9 cellular contexts compared by ENCODE assay signal in genomic region chr2:168454737-168455691, GRCh38. TPM values are rescaled to one million over a fixed set of nuclear protein-coding genes. Genes with fewer than 3 reads are reported as not detected.
DNase-seq lines count a peak whose midpoint lies in the region; ATAC-seq and TF ChIP-seq lines count a peak whose summit lies in the region.
"Had no signal": no experiment of that assay in that cellular context is flagged by ENCODE, and none has a peak within 500 bp of the region (broad histone marks: within the 10 kb centered on the region; RNA-seq: fewer than 3 reads in every experiment).

No MANE protein-coding gene starts in this region.

- H3K9me3 ChIP-seq in Caco-2 (peaks cover 4% of the 10 kb centered on the region), ovary (no peaks in the 10 kb centered on the region), T-helper 17 cell (ENCODE audit: control insufficient read depth, low read length, poor library complexity, severe bottlenecking) (no peaks in the 10 kb centered on the region)

- POLR2A ChIA-PET in Caco-2 (lab: Charles Lee) = no interaction called here

- H3K36me3 ChIP-seq in Caco-2 (ENCODE audit: control insufficient read depth, insufficient read depth, low read length) (no peaks in the 10 kb centered on the region), ovary (no peaks in the 10 kb centered on the region)

- H3K27me3 Mint-ChIP-seq in Caco-2 (ENCODE audit: insufficient read depth, unreplicated experiment) (no peaks in the 10 kb centered on the region), T-helper 17 cell (no peaks in the 10 kb centered on the region)

- H3K27ac ChIP-seq in dorsolateral prefrontal cortex = peak overlapping the region in 13 of 59 donors; percentile 32 to 92 (median 83)
- no peak overlapping the region for H3K27ac ChIP-seq in ovary

- DNase-seq in Caco-2 (no peak), Kasumi-1 (lab: John Stamatoyannopoulos, UW) (peak; percentile 14 to 54), dorsolateral prefrontal cortex (no peak), ovary (no peak), T-helper 17 cell (no peak), A172 (ENCODE audit: low spot score) (no peak)

- BruUV-seq in Caco-2 (replicated peaks; lab: Mats Ljungman, UMichigan) = TSS peak; percentile 86

- TF ChIP-seq POLR2A in ovary (IDR thresholded peaks at IDR 0.05) = no peak

- H3K36me3 Mint-ChIP-seq in Caco-2 (ENCODE audit: insufficient read depth, unreplicated experiment) = peaks cover 12% of the 10 kb centered on the region
- no peaks in the 10 kb centered on the region for H3K36me3 Mint-ChIP-seq in T-helper 17 cell (ENCODE audit: low read depth)

- H3K27me3 ChIP-seq in Caco-2 (replicated peaks; ENCODE audit: control insufficient read depth, insufficient read depth, low read length) = no peaks in the 10 kb centered on the region
- no peaks in the 10 kb centered on the region for H3K27me3 ChIP-seq in dorsolateral prefrontal cortex
- H3K27me3 ChIP-seq in ovary = no peaks in the 10 kb centered on the region
- H3K27me3 ChIP-seq: foreskin keratinocyte had no signal

- H3K4me1 Mint-ChIP-seq in Caco-2 (ENCODE audit: low read depth, unreplicated experiment) (peaks cover 7% of the 10 kb centered on the region), T-helper 17 cell (peaks cover 9% of the 10 kb centered on the region)

- 62 to 64% (median 63%) methylated on average over 7 of the region's 7 CpGs for WGBS in ovary, 3 donors

- ATAC-seq in GM18520 (IDR thresholded peaks at IDR 0.05; ENCODE audit: unreplicated experiment) = no peak
- ATAC-seq in T-helper 17 cell = no peak
- no peak for ATAC-seq in GM21447 (IDR thresholded peaks at IDR 0.05; ENCODE audit: unreplicated experiment)

- no peak overlapping the region for H3K27ac Mint-ChIP-seq in Caco-2 (ENCODE audit: unreplicated experiment)
- no peak overlapping the region for H3K27ac Mint-ChIP-seq in T-helper 17 cell

- TF ChIP-seq EP300 in ovary (IDR thresholded peaks at IDR 0.05) = no peak

- H3K4me3 Mint-ChIP-seq in Caco-2 (ENCODE audit: unreplicated experiment) (no peak overlapping the region), T-helper 17 cell (no peak overlapping the region)

- no peaks in the 10 kb centered on the region for H3K4me1 ChIP-seq in Caco-2
- no peaks in the 10 kb centered on the region for H3K4me1 ChIP-seq in ovary (ENCODE audit: insufficient read depth)
- H3K4me1 ChIP-seq: foreskin keratinocyte had no signal

- no peaks in the 10 kb centered on the region for H3K9me3 Mint-ChIP-seq in Caco-2 (ENCODE audit: unreplicated experiment)

- TF ChIP-seq CTCF in Caco-2 (IDR thresholded peaks at IDR 0.05; ENCODE audit: insufficient read depth in 1 of 2, low read depth in 1 of 2, low read length in 1 of 2, severe bottlenecking in 1 of 2, unreplicated experiment in 1 of 2) (no peak), dorsolateral prefrontal cortex (IDR thresholded peaks at IDR 0.05 in 54 of 56, conservative IDR thresholded peaks at IDR 0.05 in 2 of 56; ENCODE audit: low read depth in 1 of 56, partially characterized antibody in 56 of 56) (no peak), ovary (IDR thresholded peaks at IDR 0.05) (no peak)

- CTCF ChIA-PET in Caco-2 (lab: Charles Lee) = no interaction called here

- intact Hi-C loops in Caco-2 (cut with micrococcal nuclease; ENCODE audit: unreplicated experiment) (loop anchor here (5.0 kb wide), 3 partner anchors 97 to 252 kb away; no protein-coding TSS in a partner anchor), dorsolateral prefrontal cortex (cut with DNase I) (loop anchor here (5.0 to 10.0 kb wide), 2 partner anchors 108 to 320 kb away; no protein-coding TSS in a partner anchor), ovary (cut with DNase I) (loop anchor here in 1 of 4 donors (10.0 kb wide), 1 partner anchor 180 kb away; no protein-coding TSS in a partner anchor)

- peak overlapping the region; percentile 90 for H3K4me3 ChIP-seq in Caco-2 (ENCODE audit: low read depth, low read length)
- H3K4me3 ChIP-seq in dorsolateral prefrontal cortex = peak overlapping the region in 58 of 59 donors; percentile 48 to 99 (median 82)
- H3K4me3 ChIP-seq in ovary = peak overlapping the region; percentile 91

RNA-seq across cellular contexts. Expression of gene CERS6, which starts 1.1 kb away (rescaled TPM):
- total RNA-seq in Caco-2 (2022) (32.7 and 35.5 TPM in 2 replicates), dorsolateral prefrontal cortex (10 to 100 TPM; 20.1 to 73.1 (median 49.0) TPM), ovary (10 to 100 TPM; 13.9 to 30.8 (median 29.3) TPM), T-helper 17 cell (1 to 10 TPM; 8.2 to 8.4 TPM)
- 10 to 100 TPM; 11.5 to 20.2 TPM for polyA plus RNA-seq in ovary
- total RNA-seq in A172 (2014; rRNA removed; shearing (Covaris generic)) = 25.4 and 28.1 TPM in 2 replicates

Comparison
In these comparisons a context has a peak if more than half of its experiments do, and no peak if none do; other contexts are left out.
1. DNase-seq: peak in Kasumi-1 (2 of 2); none in Caco-2 (0 of 2), dorsolateral prefrontal cortex (0 of 10), ovary (0 of 5), T-helper 17 cell (0 of 3) and A172 (single experiment).
2. Peak in every context shown above with its lines, with median percentiles within 50 percentile points of each other: H3K4me3 ChIP-seq.